In the genomic region with DNA sequence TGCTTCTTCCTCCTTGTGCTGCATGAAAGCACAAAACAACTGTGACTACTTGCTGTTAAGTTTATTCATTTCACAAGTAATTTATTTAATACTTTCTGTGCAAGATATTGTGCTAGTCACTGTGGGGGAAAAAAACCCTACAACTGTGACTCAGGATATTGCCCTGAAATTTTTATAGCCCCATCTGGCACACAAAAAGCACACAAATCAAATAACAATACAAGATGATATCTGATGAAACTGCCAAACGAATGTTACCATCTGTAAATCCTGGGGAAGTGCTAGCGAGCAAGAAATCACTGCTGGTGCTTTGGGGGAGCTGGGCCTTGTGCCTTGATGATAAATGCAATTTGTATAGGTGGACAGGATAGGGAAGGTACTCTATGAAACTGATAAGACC, we compare ENCODE assay signal across 9 cellular contexts.
DNase-seq lines count a peak whose midpoint lies in the region; ATAC-seq, FAIRE-seq and TF ChIP-seq lines count a peak whose summit lies in the region.
"Had no signal": no experiment of that assay in that cellular context is flagged by ENCODE, and none has a peak within 500 bp of the region (broad histone marks: within the 10 kb centered on the region; RNA-seq: fewer than 3 reads in every experiment).

No MANE protein-coding gene starts in this region.

- FAIRE-seq in GM18507 (lab: Jason Lieb, UNC) = peak; percentile 66
- FAIRE-seq: TTC549 had no signal

- H3K36me3 Mint-ChIP-seq in activated T-helper 17 cell treated with anti-CD3 and anti-CD28 coated beads, Interleukin-2, amount 50 U/mL, for 72 hours (ENCODE audit: low read depth) = peaks cover 39% of the 10 kb centered on the region

- peak; percentile 42 for ATAC-seq in activated T-helper 17 cell treated with anti-CD3 and anti-CD28 coated beads, Interleukin-2, amount 50 U/mL, for 72 hours (replicated peaks)
- no peak for ATAC-seq in lower lobe of right lung
- ATAC-seq in GM21528 (IDR thresholded peaks at IDR 0.05; ENCODE audit: low FRiP score, unreplicated experiment) = no peak
- ATAC-seq in HG02798 (IDR thresholded peaks at IDR 0.05; ENCODE audit: poor library complexity, unreplicated experiment) = no peak

- H3K27me3 ChIP-seq in lower lobe of right lung (ENCODE audit: low read depth) (no peaks in the 10 kb centered on the region), SJCRH30 (no peaks in the 10 kb centered on the region)

- peak overlapping the region; percentile 96 for H3K27ac ChIP-seq in lower lobe of right lung
- H3K27ac ChIP-seq in SJCRH30 = no peak overlapping the region

- H3K9me3 Mint-ChIP-seq in activated T-helper 17 cell treated with anti-CD3 and anti-CD28 coated beads, Interleukin-2, amount 50 U/mL, for 72 hours = no peaks in the 10 kb centered on the region

- TF ChIP-seq CTCF in AG09309 (IDR thresholded peaks at IDR 0.05; ENCODE audit: control insufficient read depth, insufficient read depth, low read depth, low read length, missing control alignments) (no peak), lower lobe of right lung (IDR thresholded peaks at IDR 0.05) (no peak)

- no peaks in the 10 kb centered on the region for H3K36me3 ChIP-seq in lower lobe of right lung
- no peaks in the 10 kb centered on the region for H3K36me3 ChIP-seq in SJCRH30

- intact Hi-C loops in lower lobe of right lung (cut with DNase I) = no loop called here

- H3K4me3 ChIP-seq in AG09309 (ENCODE audit: control insufficient read depth, low read depth, low read length) = peak overlapping the region; percentile 84
- H3K4me3 ChIP-seq in lower lobe of right lung = peak overlapping the region; percentile 84
- H3K4me3 ChIP-seq in SJCRH30 = no peak overlapping the region

- peaks cover 65% of the 10 kb centered on the region for H3K4me1 ChIP-seq in lower lobe of right lung
- no peaks in the 10 kb centered on the region for H3K4me1 ChIP-seq in SJCRH30

- H3K9me3 ChIP-seq in lower lobe of right lung (no peaks in the 10 kb centered on the region), SJCRH30 (replicated peaks) (no peaks in the 10 kb centered on the region)

- H3K27me3 Mint-ChIP-seq in activated T-helper 17 cell treated with anti-CD3 and anti-CD28 coated beads, Interleukin-2, amount 50 U/mL, for 72 hours = no peaks in the 10 kb centered on the region

- H3K4me3 Mint-ChIP-seq in activated T-helper 17 cell treated with anti-CD3 and anti-CD28 coated beads, Interleukin-2, amount 50 U/mL, for 72 hours = peak overlapping the region; percentile 84

- DNase-seq in AG09309 (ENCODE audit: low read depth) (no peak), GM18507 (ENCODE audit: extremely low spot score, insufficient read length, low read depth) (no peak), lower lobe of right lung (no peak), SJCRH30 (no peak), NCI-H2107 treated with DMSO at 0.1 percent for 48 hours (lab: John Stamatoyannopoulos, UW; ENCODE audit: unreplicated experiment) (no peak)

- H3K27ac Mint-ChIP-seq in activated T-helper 17 cell treated with anti-CD3 and anti-CD28 coated beads, Interleukin-2, amount 50 U/mL, for 72 hours = peak overlapping the region; percentile 90

- peaks cover 20% of the 10 kb centered on the region for H3K4me1 Mint-ChIP-seq in activated T-helper 17 cell treated with anti-CD3 and anti-CD28 coated beads, Interleukin-2, amount 50 U/mL, for 72 hours
